Comparison of ENCODE assay signal across 8 cellular contexts in genomic region chr5:172707285-172708182, GRCh38.
DNase-seq lines count a peak whose midpoint lies in the region; ATAC-seq and TF ChIP-seq lines count a peak whose summit lies in the region.

No MANE protein-coding gene starts in this region.

- H3K36me3 Mint-ChIP-seq in Caco-2 (ENCODE audit: insufficient read depth, unreplicated experiment) (peaks cover 5% of the 10 kb centered on the region), progenitor cell of endocrine pancreas (ENCODE audit: insufficient read depth) (no peaks in the 10 kb centered on the region)

- POLR2A ChIA-PET in Caco-2 (lab: Charles Lee), result interaction anchor here (0.6 kb wide), 1 partner anchor 350 kb away, joined by 3 read pairs; no protein-coding TSS in a partner anchor
- POLR2A ChIA-PET in HEK293T (lab: Yijun Ruan, JAX), result interaction anchor here (0.8 to 1.0 kb wide), 2 partner anchors 252 to 276 kb away, joined by 3 to 4 read pairs; partner anchors contain the start of genes ATP6V0E1 and RPL26L1

- CTCF ChIA-PET in Caco-2 (lab: Charles Lee) (interaction anchor here (0.5 to 1.5 kb wide), 26 partner anchors 7 to 909 kb away, joined by 3 to 17 read pairs (median 4); partner anchors contain the start of genes ATP6V0E1, BNIP1, DUSP1 and RPL26L1), HEK293T (lab: Yijun Ruan, JAX) (interaction anchor here (0.6 to 1.7 kb wide), 24 partner anchors 7 to 585 kb away, joined by 3 to 15 read pairs (median 4); partner anchors contain the start of gene RPL26L1)

- no peak overlapping the region for H3K4me2 ChIP-seq in fibroblast of lung (ENCODE audit: extremely low read depth, insufficient read depth, low read length)

- no peaks in the 10 kb centered on the region for H4K20me1 ChIP-seq in fibroblast of lung (ENCODE audit: control insufficient read depth, extremely low read depth, insufficient read depth, low read length)

- H3K4me3 Mint-ChIP-seq in Caco-2 (ENCODE audit: unreplicated experiment) (no peak overlapping the region), progenitor cell of endocrine pancreas (ENCODE audit: low read depth) (no peak overlapping the region)

- H3K27ac Mint-ChIP-seq in Caco-2 (ENCODE audit: unreplicated experiment) (no peak overlapping the region), progenitor cell of endocrine pancreas (no peak overlapping the region)

- H3K9me3 ChIP-seq in Caco-2 (no peaks in the 10 kb centered on the region), fibroblast of lung (ENCODE audit: control insufficient read depth, insufficient read depth, low read depth, low read length) (no peaks in the 10 kb centered on the region)

- BruUV-seq in Caco-2 (replicated peaks; lab: Mats Ljungman, UMichigan), result no TSS peak

- no peaks in the 10 kb centered on the region for H3K27me3 Mint-ChIP-seq in Caco-2 (ENCODE audit: insufficient read depth, unreplicated experiment)
- H3K27me3 Mint-ChIP-seq in progenitor cell of endocrine pancreas, result peaks cover 57% of the 10 kb centered on the region

- H3K4me1 ChIP-seq in Caco-2, result no peaks in the 10 kb centered on the region
- H3K4me1 ChIP-seq in fibroblast of lung (ENCODE audit: control insufficient read depth, extremely low read depth, insufficient read depth, low read length), result peaks cover 5% of the 10 kb centered on the region

- TF ChIP-seq CTCF in Caco-2 (IDR thresholded peaks at IDR 0.05; ENCODE audit: insufficient read depth in 1 of 2, low read depth in 1 of 2, low read length in 1 of 2, severe bottlenecking in 1 of 2, unreplicated experiment in 1 of 2) (peak; percentile 59 to 86), fibroblast of lung (conservative IDR thresholded peaks at IDR 0.05 in 1 of 2, IDR thresholded peaks at IDR 0.05 in 1 of 2; ENCODE audit: low read depth in 1 of 2, low read length in 2 of 2) (peak; percentile 50 to 64), progenitor cell of endocrine pancreas (IDR thresholded peaks at IDR 0.05; ENCODE audit: unreplicated experiment) (peak; percentile 60)

- no peak overlapping the region for H3K27ac ChIP-seq in fibroblast of lung (ENCODE audit: insufficient read depth, low read length)

- H3K36me3 ChIP-seq in Caco-2 (ENCODE audit: control insufficient read depth, insufficient read depth, low read length) (no peaks in the 10 kb centered on the region), fibroblast of lung (ENCODE audit: control insufficient read depth, insufficient read depth, low read length) (no peaks in the 10 kb centered on the region)

- no peaks in the 10 kb centered on the region for H3K27me3 ChIP-seq in Caco-2 (replicated peaks; ENCODE audit: control insufficient read depth, insufficient read depth, low read length)
- peaks cover 2% of the 10 kb centered on the region for H3K27me3 ChIP-seq in fibroblast of lung (ENCODE audit: control insufficient read depth, insufficient read depth, low read length)

- no peak for ATAC-seq in HG03520 (IDR thresholded peaks at IDR 0.05; ENCODE audit: unreplicated experiment)

- no peak overlapping the region for H3K4me3 ChIP-seq in Caco-2 (ENCODE audit: low read depth, low read length)
- no peak overlapping the region for H3K4me3 ChIP-seq in fibroblast of lung (replicated peaks in 1 of 4; ENCODE audit: control extremely low read depth in 1 of 4, insufficient read depth in 1 of 4, low read depth in 3 of 4, low read length in 4 of 4)

- H2AFZ ChIP-seq in fibroblast of lung (ENCODE audit: low read length), result peak overlapping the region; percentile 62

- H3K9ac ChIP-seq in fibroblast of lung (ENCODE audit: insufficient read depth, low read length), result no peak overlapping the region

- H3K4me1 Mint-ChIP-seq in Caco-2 (ENCODE audit: low read depth, unreplicated experiment), result no peaks in the 10 kb centered on the region
- no peaks in the 10 kb centered on the region for H3K4me1 Mint-ChIP-seq in progenitor cell of endocrine pancreas (ENCODE audit: low read depth)

- DNase-seq in Caco-2, result peak; percentile 73 to 75
- peak; percentile 74 for DNase-seq in HEK293T (ENCODE audit: extremely low spot score)
- peak; percentile 74 for DNase-seq in RPMI7951 (ENCODE audit: low read depth)
- DNase-seq in fibroblast of lung (ENCODE audit: low read depth in 2 of 2), result peak; percentile 66 to 75
- no peak for DNase-seq in progenitor cell of endocrine pancreas (ENCODE audit: low spot score, unreplicated experiment)
- no peak for DNase-seq in epidermal melanocyte (ENCODE audit: insufficient read length, low spot score)
- DNase-seq in 8988T, result no peak

- H3K79me2 ChIP-seq in fibroblast of lung (ENCODE audit: control insufficient read depth, insufficient read depth, low read length), result no peaks in the 10 kb centered on the region

- no peaks in the 10 kb centered on the region for H3K9me3 Mint-ChIP-seq in Caco-2 (ENCODE audit: unreplicated experiment)
- no peaks in the 10 kb centered on the region for H3K9me3 Mint-ChIP-seq in progenitor cell of endocrine pancreas (ENCODE audit: low read depth)

- intact Hi-C loops in Caco-2 (cut with micrococcal nuclease; ENCODE audit: unreplicated experiment), result loop anchor here (2.0 kb wide), 1 partner anchor 575 kb away; no protein-coding TSS in a partner anchor

TF ChIP-seq in HEK293T, 16 proteins besides CTCF, POLR2A, EP300 and RAD21:
- TF ChIP-seq L3MBTL2 (conservative IDR thresholded peaks at IDR 0.05), result no peak
- 0 out of 2 replicates have a peak, but pooled peaks have one; percentile 37 for TF ChIP-seq TARDBP (IDR thresholded peaks at IDR 0.05)
- no peak for TF ChIP-seq ARNT (IDR thresholded peaks at IDR 0.05)

Comparison
In these comparisons a context has a peak if more than half of its experiments do, and no peak if none do; other contexts are left out.
1. DNase-seq: peak in Caco-2 (2 of 2), HEK293T (single experiment), RPMI7951 (single experiment) and fibroblast of lung (2 of 2); none in progenitor cell of endocrine pancreas (single experiment), epidermal melanocyte (single experiment) and 8988T (single experiment).
2. Peak in every context shown above with its lines, with median percentiles within 50 percentile points of each other: CTCF ChIP-seq.